In the genomic region with DNA sequence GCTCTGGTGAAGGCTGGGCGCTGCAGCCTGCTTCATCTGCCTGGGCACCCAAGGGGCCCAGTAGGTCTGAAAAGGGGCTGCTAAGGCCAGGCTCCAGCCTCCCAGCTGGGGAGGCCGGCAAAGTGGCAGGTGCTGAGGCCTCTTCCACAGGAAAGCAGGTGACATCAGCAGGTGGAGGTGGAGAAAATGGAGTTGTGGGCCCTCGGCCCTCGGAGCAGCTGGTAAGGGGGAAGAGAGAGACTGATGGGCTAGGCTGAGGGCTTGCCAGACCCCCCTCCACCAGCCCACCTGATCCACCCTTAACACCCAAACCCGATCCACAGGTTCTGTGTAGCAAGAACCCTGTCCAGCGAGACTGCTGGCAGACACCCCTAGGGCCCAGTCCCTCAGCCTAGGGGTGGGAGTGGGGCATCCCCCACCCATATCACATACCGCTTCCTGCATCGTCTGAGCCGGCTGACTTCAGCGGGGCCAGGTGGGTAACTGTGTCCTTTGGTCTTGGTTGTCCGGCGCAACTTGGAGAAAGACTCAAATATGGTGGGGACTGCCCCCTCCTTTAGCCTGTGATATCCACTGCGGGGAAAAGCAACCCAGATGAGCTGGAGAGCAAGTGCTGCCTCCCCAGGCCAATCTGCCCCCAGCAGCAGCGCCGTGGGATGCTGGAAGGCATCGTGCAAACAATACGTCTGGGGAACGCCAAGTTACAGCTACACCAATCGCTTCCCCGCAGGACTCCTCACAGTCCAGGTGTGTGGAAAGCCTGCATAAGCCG, we compare ENCODE assay signal across 1 cellular context.
TF ChIP-seq lines count a peak whose summit lies in the region.

No MANE protein-coding gene starts in this region.

TF ChIP-seq in GM12878, 131 proteins besides CTCF, POLR2A, EP300 and RAD21:
- TF ChIP-seq SP1 (IDR thresholded peaks at IDR 0.05; ENCODE audit: low read depth, low read length), result no peak
- no peak for TF ChIP-seq PRDM15 (CRISPR knock-in tag; IDR thresholded peaks at IDR 0.05)
- TF ChIP-seq, protein P1, sequence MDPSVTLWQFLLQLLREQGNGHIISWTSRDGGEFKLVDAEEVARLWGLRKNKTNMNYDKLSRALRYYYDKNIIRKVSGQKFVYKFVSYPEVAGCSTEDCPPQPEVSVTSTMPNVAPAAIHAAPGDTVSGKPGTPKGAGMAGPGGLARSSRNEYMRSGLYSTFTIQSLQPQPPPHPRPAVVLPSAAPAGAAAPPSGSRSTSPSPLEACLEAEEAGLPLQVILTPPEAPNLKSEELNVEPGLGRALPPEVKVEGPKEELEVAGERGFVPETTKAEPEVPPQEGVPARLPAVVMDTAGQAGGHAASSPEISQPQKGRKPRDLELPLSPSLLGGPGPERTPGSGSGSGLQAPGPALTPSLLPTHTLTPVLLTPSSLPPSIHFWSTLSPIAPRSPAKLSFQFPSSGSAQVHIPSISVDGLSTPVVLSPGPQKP (IDR thresholded peaks at IDR 0.05; ENCODE audit: low read depth, low read length), result no peak
- TF ChIP-seq TCF7 (IDR thresholded peaks at IDR 0.05; ENCODE audit: borderline replicate concordance), result no peak
- no peak for TF ChIP-seq BACH1 (IDR thresholded peaks at IDR 0.05; ENCODE audit: borderline replicate concordance)
- TF ChIP-seq MEF2B (IDR thresholded peaks at IDR 0.05; ENCODE audit: partially characterized antibody, poor library complexity, severe bottlenecking), result no peak
- no peak for TF ChIP-seq CEBPB (IDR thresholded peaks at IDR 0.05; ENCODE audit: borderline replicate concordance in 1 of 2, low read depth in 2 of 2, low read length in 2 of 2)
- TF ChIP-seq MEF2A (IDR thresholded peaks at IDR 0.05; ENCODE audit: insufficient read depth, low read depth, low read length), result no peak
- no peak for TF ChIP-seq RB1 (IDR thresholded peaks at IDR 0.05; ENCODE audit: borderline replicate concordance)
- no peak for TF ChIP-seq CHD4 (IDR thresholded peaks at IDR 0.05)
- no peak for TF ChIP-seq GABPA (IDR thresholded peaks at IDR 0.05; ENCODE audit: low read depth)
- no peak for TF ChIP-seq HDAC6 (IDR thresholded peaks at IDR 0.05; ENCODE audit: unreplicated experiment)
TF ChIP-seq in GM12878: peak in this region for 0.
